In the genomic region with DNA sequence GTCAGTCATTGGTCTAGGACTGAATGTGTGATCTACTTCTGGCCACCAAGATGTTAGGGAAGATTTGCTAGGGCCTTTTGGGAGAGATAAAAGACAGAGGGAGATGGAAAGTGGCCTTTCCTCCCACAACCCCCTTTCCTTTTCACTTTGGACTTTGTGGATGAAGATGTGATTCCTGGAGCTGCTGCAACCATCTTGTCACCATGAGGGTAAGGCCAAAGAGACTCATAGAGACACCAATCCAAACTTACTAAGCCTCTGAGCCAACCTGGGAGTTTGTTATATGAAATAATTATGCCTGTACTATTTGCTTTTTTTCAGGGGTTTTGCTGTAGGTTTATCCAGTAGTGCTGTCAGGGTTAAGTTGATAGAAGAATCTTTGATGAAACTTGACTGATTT, we compare ENCODE assay signal across 21 cellular contexts.
"Had no signal": no experiment of that assay in that cellular context is flagged by ENCODE, and none has a peak within 500 bp of the region (broad histone marks: within the 10 kb centered on the region; RNA-seq: fewer than 3 reads in every experiment).

No MANE protein-coding gene starts in this region.

- ATAC-seq: Panc1 had no signal

- H3K36me3 ChIP-seq: MG63, SJSA1 had no signal

- H3K27ac ChIP-seq: PC-9, SJSA1 had no signal

- H3K9me3 ChIP-seq: MG63, SJSA1, SK-N-SH had no signal

- H2AFZ ChIP-seq: PC-9 had no signal

- H3K27me3 ChIP-seq: MG63, SJSA1 had no signal

- H3K4me3 ChIP-seq: MG63, PC-9, SJSA1 had no signal

- H3K9ac ChIP-seq: SK-N-SH had no signal

- H3K4me2 ChIP-seq: PC-9, SK-N-SH had no signal

- DNase-seq: Kasumi-1, MG63, NCI-H1048, NCI-H1417 treated with DMSO at 0.1 percent for 48 hours, NCI-H1436 treated with DMSO at 0.1 percent for 48 hours, NCI-H1694 treated with DMSO at 0.1 percent for 48 hours, NCI-H187 treated with DMSO at 0.1 percent for 48 hours, NCI-H2171 treated with DMSO at 0.1 percent for 48 hours, NCI-H2227 treated with DMSO at 0.1 percent for 48 hours, NCI-H446, NCI-H510A treated with DMSO at 0.1 percent for 48 hours, NCI-H524 treated with DMSO at 0.1 percent for 48 hours, NCI-H526 treated with DMSO at 0.1 percent for 48 hours, NCI-H774, PC-9, Right ventricle myocardium superior, SHP77 treated with DMSO at 0.1 percent for 48 hours, SW 1271 had no signal
